In the genomic region with DNA sequence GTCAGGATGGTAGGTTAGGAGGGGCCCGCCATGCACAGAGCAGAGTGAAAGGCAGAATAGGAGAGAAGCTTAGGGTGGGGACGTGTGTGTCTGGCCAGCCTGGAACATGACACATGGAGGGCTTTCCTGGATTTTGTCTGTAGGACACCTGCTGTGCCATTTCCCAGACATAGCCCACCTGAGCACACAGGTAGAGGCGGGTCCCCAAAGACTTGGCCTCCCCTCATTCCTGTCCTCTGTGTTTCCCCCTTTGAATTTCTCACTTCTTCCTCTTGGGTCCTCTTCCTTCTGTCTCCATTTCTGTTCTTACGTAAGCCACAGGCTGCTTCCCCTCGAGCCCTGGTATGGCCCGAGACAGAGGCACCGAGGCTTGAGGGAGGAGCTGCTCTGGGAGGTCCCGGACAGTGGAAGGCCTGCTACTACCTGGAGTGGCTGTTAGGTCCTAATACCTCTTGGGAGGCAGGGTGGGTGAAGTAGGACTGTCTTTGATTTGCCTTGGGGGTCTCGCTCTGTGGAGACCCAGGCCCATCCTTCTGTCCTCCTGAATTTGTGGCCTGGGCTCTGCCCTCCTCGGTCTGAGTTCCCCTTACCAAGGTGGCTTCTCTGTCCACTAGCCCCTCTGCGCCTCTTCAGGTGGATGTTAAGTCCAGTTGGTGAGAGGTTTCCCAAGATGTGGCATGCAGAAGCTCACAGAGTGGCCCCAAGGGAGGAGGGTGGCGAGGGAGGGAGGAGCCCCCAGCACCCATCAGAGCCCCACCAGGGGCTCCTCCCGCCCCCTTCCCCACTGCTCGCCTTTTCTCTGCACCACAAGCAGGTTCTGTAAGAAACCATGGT, we compare ENCODE assay signal across 13 cellular contexts. TPM values are rescaled to one million over a fixed set of nuclear protein-coding genes. Genes with fewer than 3 reads are reported as not detected.
A peak's percentile ranks its signal among the peaks of the same experiment; 100 is the strongest.
DNase-seq lines count a peak whose midpoint lies in the region; TF ChIP-seq lines count a peak whose summit lies in the region.
"Had no signal": no experiment of that assay in that cellular context is flagged by ENCODE, and none has a peak within 500 bp of the region (broad histone marks: within the 10 kb centered on the region; RNA-seq: fewer than 3 reads in every experiment).

No MANE protein-coding gene starts in this region.

- POLR2A ChIA-PET in GM10248 (lab: Yijun Ruan, JAX) = no interaction called here

- DNase-seq in activated CD8-positive, alpha-beta memory T cell treated with anti-CD3 and anti-CD28 coated beads, Interleukin-2, amount 50 U/mL, for 4 hours = peak; percentile 6
- no peak for DNase-seq in activated CD8-positive, alpha-beta memory T cell treated with anti-CD3 and anti-CD28 coated beads for 24 hours
- no peak for DNase-seq in transverse colon
- no peak for DNase-seq in ascending aorta (ENCODE audit: low spot score in 2 of 2)
- no peak for DNase-seq in GM10248 (ENCODE audit: extremely low spot score)
- no peak for DNase-seq in DMS53 treated with DMSO at 0.1 percent for 48 hours (lab: John Stamatoyannopoulos, UW; ENCODE audit: unreplicated experiment)
- DNase-seq: activated T-cell treated with anti-CD3 and anti-CD28 coated beads for 4 hours, amniotic stem cell had no signal

- no peak for TF ChIP-seq EP300 in transverse colon (IDR thresholded peaks at IDR 0.05; ENCODE audit: low read depth)

- peaks cover 35% of the 10 kb centered on the region for H3K4me1 ChIP-seq in mesodermal cell (ENCODE audit: control insufficient read depth, insufficient read depth, low read length, poor library complexity, severe bottlenecking)
- peaks cover 29 to 84% (median 71%) of the 10 kb centered on the region in 4 donors for H3K4me1 ChIP-seq in transverse colon
- peaks cover 0 to 9% of the 10 kb centered on the region in 2 donors for H3K4me1 ChIP-seq in ascending aorta

- 85 to 89% methylated on average over 8 to 10 of the region's 14 CpGs for WGBS in mesodermal cell (ENCODE audit: insufficient coverage in 2 of 2), 2 experiments
- WGBS in transverse colon (ENCODE audit: low coverage in 1 of 2), 2 donors = 59% methylated on average over 14 of the region's 14 CpGs; no CpG with 5 or more reads in 1 of the 2 donors

- H3K4me3 ChIP-seq in mesodermal cell (ENCODE audit: extremely low read depth, insufficient read depth, low read length, poor library complexity, severe bottlenecking) = no peak overlapping the region
- H3K4me3 ChIP-seq in transverse colon = no peak overlapping the region
- no peak overlapping the region for H3K4me3 ChIP-seq in ascending aorta
- H3K4me3 ChIP-seq: heart left ventricle, lung, thoracic aorta had no signal

- TF ChIP-seq POLR2A in transverse colon (IDR thresholded peaks at IDR 0.05) = no peak

- in situ Hi-C loops in transverse colon (cut with MboI; ENCODE audit: low pct_ligation_motif_present in 1 of 4, low pct_unique_long_range_greater_than_20kb in 1 of 4, low sequenced_read_pairs in 3 of 4) = no loop called here

- CTCF ChIA-PET in GM10248 (lab: Yijun Ruan, JAX) = interaction anchor here (1.1 to 2.3 kb wide), 7 partner anchors 10 to 35 kb away, joined by 3 to 6 read pairs (median 3); a partner anchor contains a TSS

- no peaks in the 10 kb centered on the region for H3K27me3 ChIP-seq in transverse colon
- H3K27me3 ChIP-seq in ascending aorta = no peaks in the 10 kb centered on the region
- H3K27me3 ChIP-seq: heart left ventricle had no signal

- intact Hi-C loops in transverse colon (cut with DNase I; ENCODE audit: low total_unique reads) = no loop called here
- intact Hi-C loops in ascending aorta (cut with DNase I) = no loop called here

- H3K9me3 ChIP-seq in mesodermal cell (ENCODE audit: control insufficient read depth, low read length) (no peaks in the 10 kb centered on the region), transverse colon (no peaks in the 10 kb centered on the region), ascending aorta (no peaks in the 10 kb centered on the region)
- H3K9me3 ChIP-seq: heart left ventricle, thoracic aorta had no signal

- H3K27ac ChIP-seq in angular gyrus (ENCODE audit: low read depth, low read length) (peak overlapping the region; percentile 98), mesodermal cell (ENCODE audit: low read depth, low read length, severe bottlenecking) (peak overlapping the region; percentile 66), transverse colon (peak overlapping the region; percentile 63 to 99 (median 86)), ascending aorta (no peak overlapping the region)
- H3K27ac ChIP-seq: thoracic aorta had no signal

- H3K36me3 ChIP-seq in mesodermal cell (ENCODE audit: control insufficient read depth, insufficient read depth, low read length) (peaks cover 43% of the 10 kb centered on the region), transverse colon (no peaks in the 10 kb centered on the region), ascending aorta (no peaks in the 10 kb centered on the region)
- H3K36me3 ChIP-seq: thoracic aorta had no signal

- TF ChIP-seq CTCF in transverse colon (IDR thresholded peaks at IDR 0.05) = no peak
- TF ChIP-seq CTCF in ascending aorta (IDR thresholded peaks at IDR 0.05) = no peak
- TF ChIP-seq CTCF in GM10248 (IDR thresholded peaks at IDR 0.05; ENCODE audit: control extremely low read depth, extremely low read depth, low read depth, missing control alignments) = no peak

RNA-seq across cellular contexts. Expression of gene ZNF775, which starts 5.5 kb away (rescaled TPM):
- polyA plus RNA-seq in mesodermal cell (2013, experiment 1 of 2) = 15.7 TPM
- 12.0 TPM for polyA plus RNA-seq in mesodermal cell (2013, experiment 2 of 2)
- total RNA-seq in transverse colon (10 to 100 TPM in 3 of 4 donors, 1 to 10 TPM in 1; 8.9 to 75.2 (median 15.2) TPM), ascending aorta (17.1 TPM)

RNA-seq across cellular contexts. Expression of gene REPIN1, which starts 16.0 kb away (rescaled TPM):
- 124 TPM for polyA plus RNA-seq in mesodermal cell (2013, experiment 1 of 2)
- 102 TPM for polyA plus RNA-seq in mesodermal cell (2013, experiment 2 of 2)
- total RNA-seq in transverse colon = 100 to 1,000 TPM; 182 to 414 (median 247) TPM
- total RNA-seq in ascending aorta = 123 TPM

RNA-seq across cellular contexts. Expression of gene RARRES2, which starts 43.2 kb away (rescaled TPM):
- polyA plus RNA-seq in mesodermal cell (2013, experiment 1 of 2) = 31.3 TPM
- polyA plus RNA-seq in mesodermal cell (2013, experiment 2 of 2) = 25.7 TPM
- total RNA-seq in transverse colon (100 to 1,000 TPM in 2 of 4 donors, 10 to 100 TPM in 2; 84.2 to 124 (median 102) TPM), ascending aorta (144 TPM)

Comparison
In these comparisons a context has a peak if more than half of its experiments do, and no peak if none do; other contexts are left out.
1. H3K27ac ChIP-seq: peak in angular gyrus (single experiment), mesodermal cell (single experiment) and transverse colon (4 of 4); none in ascending aorta (0 of 2).